1 cellular context compared by ENCODE assay signal in genomic region chr6:26459023-26459810, GRCh38.
TF ChIP-seq lines count a peak whose summit lies in the region.

No MANE protein-coding gene starts in this region.

TF ChIP-seq in GM12878, 131 proteins besides CTCF, POLR2A, EP300 and RAD21:
- TF ChIP-seq NR2F1 (conservative IDR thresholded peaks at IDR 0.05) = no peak
- 0 out of 2 replicates have a peak, but pooled peaks have one; percentile 26 for TF ChIP-seq MLLT1 (IDR thresholded peaks at IDR 0.05)
- TF ChIP-seq CEBPZ (IDR thresholded peaks at IDR 0.05; ENCODE audit: low read depth, low read length) = no peak
